ENCODE assay signal across 37 cellular contexts in genomic region chr3:146268535-146269219, GRCh38. TPM values are rescaled to one million over a fixed set of nuclear protein-coding genes. Genes with fewer than 3 reads are reported as not detected.
"Had no signal": no experiment of that assay in that cellular context is flagged by ENCODE, and none has a peak within 500 bp of the region (broad histone marks: within the 10 kb centered on the region; RNA-seq: fewer than 3 reads in every experiment).

No MANE protein-coding gene starts in this region.

- H3K27ac ChIP-seq: ascending aorta, cardiac muscle cell, VCaP had no signal

- H3K36me3 Mint-ChIP-seq: activated CD4-positive, alpha-beta memory T cell treated with anti-CD3 and anti-CD28 coated beads for 36 hours; activated naive CD4-positive, alpha-beta T cell treated with anti-CD3 and anti-CD28 coated beads, Interleukin-2, amount 50 U/mL, for 72 hours; activated naive CD8-positive, alpha-beta T cell treated with anti-CD3 and anti-CD28 coated beads for 36 hours; brain had no signal

- H3K9me3 ChIP-seq: ascending aorta had no signal

- H3K9me3 Mint-ChIP-seq: activated B cell treated with CpG ODN at 0.5 μM for 24 hours; activated CD4-positive, alpha-beta memory T cell treated with anti-CD3 and anti-CD28 coated beads for 36 hours; activated CD4-positive, alpha-beta T cell treated with anti-CD3 and anti-CD28 coated beads, Interleukin-2, amount 10 ng/mL, durations not matched to agents 24 days and 14 days; activated CD8-positive, alpha-beta T cell treated with anti-CD3 and anti-CD28 coated beads for 36 hours; activated naive CD4-positive, alpha-beta T cell treated with anti-CD3 and anti-CD28 coated beads for 36 hours; activated naive CD4-positive, alpha-beta T cell treated with anti-CD3 and anti-CD28 coated beads, Interleukin-2, amount 50 U/mL, for 72 hours; activated naive CD8-positive, alpha-beta T cell treated with anti-CD3 and anti-CD28 coated beads for 36 hours; activated T-cell treated with anti-CD3 and anti-CD28 coated beads, Interleukin-2, amount 50 U/mL, for 4 hours; activated T-cell treated with anti-CD3 and anti-CD28 coated beads, Interleukin-2, amount 50 U/mL, for 72 hours; activated T-helper 1 cell treated with anti-CD3 and anti-CD28 coated beads, Interleukin-12 subunit alpha, Interleukin-12 subunit beta, Interleukin-2, Interleukin-4 antibody, amounts not matched to agents 30 ng/mL and 10 ng/mL and 1 ng/mL, durations not matched to agents 14 hours and 24 hours and 36 hours; activated T-helper 17 cell treated with anti-CD3 and anti-CD28 coated beads, Interleukin-2, amount 50 U/mL, for 72 hours; brain; central memory CD8-positive, alpha-beta T cell; T-helper 1 cell treated with Interleukin-12 subunit alpha and Interleukin-12 subunit beta and Interleukin-4 antibody, amounts not matched to agents 30 μg/mL and 1 μg/mL, for 36 hours; T-helper 2 cell treated with Interferon-gamma antibody and Interleukin-4, amounts not matched to agents 5 μg/mL and 100 μg/mL, for 36 hours had no signal

- H3K4me3 Mint-ChIP-seq: activated B cell treated with CpG ODN at 0.5 μM for 24 hours; activated CD4-positive, alpha-beta memory T cell treated with anti-CD3 and anti-CD28 coated beads for 36 hours; activated CD4-positive, alpha-beta T cell treated with anti-CD3 and anti-CD28 coated beads, Interleukin-2, amount 10 ng/mL, durations not matched to agents 24 days and 14 days; activated CD8-positive, alpha-beta T cell treated with anti-CD3 and anti-CD28 coated beads for 36 hours; activated naive CD4-positive, alpha-beta T cell treated with anti-CD3 and anti-CD28 coated beads for 36 hours; activated naive CD8-positive, alpha-beta T cell treated with anti-CD3 and anti-CD28 coated beads for 36 hours; activated T-cell treated with anti-CD3 and anti-CD28 coated beads, Interleukin-2, amount 50 U/mL, for 4 hours; activated T-cell treated with anti-CD3 and anti-CD28 coated beads, Interleukin-2, amount 50 U/mL, for 72 hours; activated T-helper 1 cell treated with anti-CD3 and anti-CD28 coated beads, Interleukin-12 subunit alpha, Interleukin-12 subunit beta, Interleukin-2, Interleukin-4 antibody, amounts not matched to agents 30 ng/mL and 10 ng/mL and 1 ng/mL, durations not matched to agents 14 hours and 24 hours and 36 hours; activated T-helper 17 cell treated with anti-CD3 and anti-CD28 coated beads, Interleukin-2, amount 50 U/mL, for 72 hours; brain; central memory CD8-positive, alpha-beta T cell; T-helper 1 cell treated with Interleukin-12 subunit alpha and Interleukin-12 subunit beta and Interleukin-4 antibody, amounts not matched to agents 30 μg/mL and 1 μg/mL, for 36 hours; T-helper 2 cell treated with Interferon-gamma antibody and Interleukin-4, amounts not matched to agents 5 μg/mL and 100 μg/mL, for 36 hours had no signal

- H3K4me3 ChIP-seq: ascending aorta, cardiac muscle cell had no signal

- DNase-seq: activated B cell treated with CpG ODN at 0.5 μM for 24 hours; activated CD4-positive, alpha-beta memory T cell treated with anti-CD3 and anti-CD28 coated beads for 36 hours; activated CD4-positive, alpha-beta T cell treated with anti-CD3 and anti-CD28 coated beads for 4 hours; activated CD4-positive, alpha-beta T cell treated with anti-CD3 and anti-CD28 coated beads, Interleukin-2, amount 10 ng/mL, durations not matched to agents 24 days and 14 days; activated CD4-positive, alpha-beta T cell treated with anti-CD3 and anti-CD28 coated beads, Interleukin-2, amount 50 U/mL, for 1 hour; activated CD4-positive, alpha-beta T cell treated with anti-CD3 and anti-CD28 coated beads, Interleukin-2, amount 50 U/mL, for 4 hours; activated CD4-positive, CD25-positive, alpha-beta regulatory T cell treated with anti-CD3 and anti-CD28 coated beads, Interleukin-2, amount 50 U/mL, for 72 hours; activated CD8-positive, alpha-beta memory T cell treated with anti-CD3 and anti-CD28 coated beads, Interleukin-2, amount 50 U/mL, for 4 hours; activated CD8-positive, alpha-beta T cell treated with anti-CD3 and anti-CD28 coated beads for 36 hours; activated effector memory CD4-positive, alpha-beta T cell treated with anti-CD3 and anti-CD28 coated beads, Interleukin-2, amount 50 U/mL, for 16 hours; activated gamma-delta T cell treated with Interleukin-2 at 50 U/mL for 16 hours; activated naive CD4-positive, alpha-beta T cell; activated naive CD4-positive, alpha-beta T cell treated with anti-CD3 and anti-CD28 coated beads for 36 hours; activated naive CD4-positive, alpha-beta T cell treated with anti-CD3 and anti-CD28 coated beads, Interleukin-2, amount 50 U/mL, for 16 hours; activated naive CD8-positive, alpha-beta T cell treated with anti-CD3 and anti-CD28 coated beads for 36 hours; activated T-cell treated with anti-CD3 and anti-CD28 coated beads for 4 hours; activated T-cell treated with anti-CD3 and anti-CD28 coated beads, Interleukin-2, amount 50 U/mL, for 1 hour; activated T-cell treated with anti-CD3 and anti-CD28 coated beads, Interleukin-2, amount 50 U/mL, for 4 hours; activated T-cell treated with anti-CD3 and anti-CD28 coated beads, Interleukin-2, amount 50 U/mL, for 72 hours; amygdala; anterior cingulate cortex; caudate nucleus; cerebellar nuclear complex; T-helper 1 cell; T-helper 2 cell; T-helper 9 cell had no signal

- H3K27me3 Mint-ChIP-seq: activated B cell treated with CpG ODN at 0.5 μM for 24 hours; activated CD4-positive, alpha-beta memory T cell treated with anti-CD3 and anti-CD28 coated beads for 36 hours; activated CD8-positive, alpha-beta T cell treated with anti-CD3 and anti-CD28 coated beads for 36 hours; activated T-helper 17 cell treated with anti-CD3 and anti-CD28 coated beads, Interleukin-2, amount 50 U/mL, for 72 hours; brain; central memory CD8-positive, alpha-beta T cell had no signal

- H3K36me3 ChIP-seq: ascending aorta, cardiac muscle cell had no signal

- H3K4me1 Mint-ChIP-seq: activated B cell treated with CpG ODN at 0.5 μM for 24 hours; activated CD4-positive, alpha-beta T cell treated with anti-CD3 and anti-CD28 coated beads, Interleukin-2, amount 10 ng/mL, durations not matched to agents 24 days and 14 days; activated naive CD8-positive, alpha-beta T cell treated with anti-CD3 and anti-CD28 coated beads for 36 hours; activated T-helper 17 cell treated with anti-CD3 and anti-CD28 coated beads, Interleukin-2, amount 50 U/mL, for 72 hours; brain; central memory CD8-positive, alpha-beta T cell had no signal

- ATAC-seq: activated CD8-positive, alpha-beta T cell treated with anti-CD3 and anti-CD28 coated beads for 36 hours; activated naive CD4-positive, alpha-beta T cell treated with anti-CD3 and anti-CD28 coated beads, Interleukin-2, amount 50 U/mL, for 72 hours; activated T-cell treated with anti-CD3 and anti-CD28 coated beads, Interleukin-2, amount 50 U/mL, for 4 hours; activated T-cell treated with anti-CD3 and anti-CD28 coated beads, Interleukin-2, amount 50 U/mL, for 72 hours; activated T-helper 17 cell treated with anti-CD3 and anti-CD28 coated beads, Interleukin-2, amount 50 U/mL, for 72 hours had no signal

- H3K27ac Mint-ChIP-seq: activated B cell treated with CpG ODN at 0.5 μM for 24 hours; activated CD4-positive, alpha-beta memory T cell treated with anti-CD3 and anti-CD28 coated beads for 36 hours; activated CD4-positive, alpha-beta T cell treated with anti-CD3 and anti-CD28 coated beads, Interleukin-2, amount 10 ng/mL, durations not matched to agents 24 days and 14 days; activated CD8-positive, alpha-beta T cell treated with anti-CD3 and anti-CD28 coated beads for 36 hours; activated naive CD4-positive, alpha-beta T cell treated with anti-CD3 and anti-CD28 coated beads for 36 hours; activated naive CD4-positive, alpha-beta T cell treated with anti-CD3 and anti-CD28 coated beads, Interleukin-2, amount 50 U/mL, for 72 hours; activated naive CD8-positive, alpha-beta T cell treated with anti-CD3 and anti-CD28 coated beads for 36 hours; activated T-cell treated with anti-CD3 and anti-CD28 coated beads, Interleukin-2, amount 50 U/mL, for 72 hours; activated T-helper 1 cell treated with anti-CD3 and anti-CD28 coated beads, Interleukin-12 subunit alpha, Interleukin-12 subunit beta, Interleukin-2, Interleukin-4 antibody, amounts not matched to agents 30 ng/mL and 10 ng/mL and 1 ng/mL, durations not matched to agents 14 hours and 24 hours and 36 hours; activated T-helper 17 cell treated with anti-CD3 and anti-CD28 coated beads, Interleukin-2, amount 50 U/mL, for 72 hours; brain; T-helper 1 cell treated with Interleukin-12 subunit alpha and Interleukin-12 subunit beta and Interleukin-4 antibody, amounts not matched to agents 30 μg/mL and 1 μg/mL, for 36 hours; T-helper 2 cell treated with Interferon-gamma antibody and Interleukin-4, amounts not matched to agents 5 μg/mL and 100 μg/mL, for 36 hours had no signal

- H3K27me3 ChIP-seq: ascending aorta, cardiac muscle cell had no signal

RNA-seq across cellular contexts. Expression of gene PLSCR4, which starts 17.8 kb away (rescaled TPM):
- total RNA-seq: activated B cell treated with CpG ODN at 0.5 μM for 24 hours; activated CD4-positive, alpha-beta memory T cell treated with anti-CD3 and anti-CD28 coated beads for 36 hours; activated CD4-positive, alpha-beta T cell treated with anti-CD3 and anti-CD28 coated beads, Interleukin-2, amount 10 ng/mL, durations not matched to agents 24 days and 14 days; activated CD8-positive, alpha-beta memory T cell treated with anti-CD3 and anti-CD28 coated beads for 36 hours; activated CD8-positive, alpha-beta T cell treated with anti-CD3 and anti-CD28 coated beads for 36 hours; activated naive CD4-positive, alpha-beta T cell treated with anti-CD3 and anti-CD28 coated beads for 36 hours; activated naive CD4-positive, alpha-beta T cell treated with anti-CD3 and anti-CD28 coated beads, Interleukin-2, amount 50 U/mL, for 72 hours; activated naive CD8-positive, alpha-beta T cell treated with anti-CD3 and anti-CD28 coated beads for 36 hours; activated T-cell treated with anti-CD3 and anti-CD28 coated beads, Interleukin-2, amount 50 U/mL, for 72 hours; activated T-helper 1 cell treated with anti-CD3 and anti-CD28 coated beads, Interleukin-12 subunit alpha, Interleukin-12 subunit beta, Interleukin-2, Interleukin-4 antibody, amounts not matched to agents 30 ng/mL and 10 ng/mL and 1 ng/mL, durations not matched to agents 14 hours and 24 hours and 36 hours; activated T-helper 17 cell treated with anti-CD3 and anti-CD28 coated beads, Interleukin-2, amount 50 U/mL, for 72 hours had no signal
